7 cellular contexts compared by ENCODE assay signal in genomic region chr12:114343585-114343984, GRCh38.
"Had no signal": no experiment of that assay in that cellular context is flagged by ENCODE, and none has a peak within 500 bp of the region (broad histone marks: within the 10 kb centered on the region; RNA-seq: fewer than 3 reads in every experiment).

No MANE protein-coding gene starts in this region.

- H3K27ac Mint-ChIP-seq: IgD-negative memory B cell had no signal

- H3K4me1 Mint-ChIP-seq: IgD-negative memory B cell had no signal

- FAIRE-seq: HepG2, HTR-8/SVneo had no signal

- DNase-seq: KBM-7, KG1 had no signal

- H3K4me2 ChIP-seq: KMS-11 had no signal

- H3K9ac ChIP-seq: KMS-11 had no signal

- H3K36me3 Mint-ChIP-seq: IgD-negative memory B cell had no signal

- H3K4me3 Mint-ChIP-seq: IgD-negative memory B cell had no signal

- H3K27ac ChIP-seq: HL-60, KMS-11 had no signal

- ATAC-seq: HepG2 had no signal
